ENCODE assay signal across 8 cellular contexts in genomic region chr20:2872304-2873009, GRCh38. TPM values are rescaled to one million over a fixed set of nuclear protein-coding genes. Genes with fewer than 3 reads are reported as not detected.
DNase-seq lines count a peak whose midpoint lies in the region; ATAC-seq and TF ChIP-seq lines count a peak whose summit lies in the region.

No MANE protein-coding gene starts in this region.

- DNase-seq in G401 (ENCODE audit: low spot score) = peak; percentile 64
- DNase-seq in HFFc6 = peak; percentile 30
- DNase-seq in NCI-H2171 treated with DMSO at 0.1 percent for 48 hours (lab: John Stamatoyannopoulos, UW) = peak; percentile 86
- peak; percentile 81 to 85 for DNase-seq in activated CD4-positive, alpha-beta T cell treated with anti-CD3 and anti-CD28 coated beads, Interleukin-2, amount 50 U/mL, for 48 hours
- peak; percentile 80 for DNase-seq in ecto neural progenitor cell (ENCODE audit: low spot score)
- peak; percentile 46 to 63 for DNase-seq in memory B cell (ENCODE audit: low spot score in 2 of 2)
- peak; percentile 61 for DNase-seq in stimulated activated CD8-positive, alpha-beta memory T cell treated with anti-CD3 and anti-CD28 coated beads, Interleukin-12 subunit alpha, Interleukin-12 subunit beta, amount 100 ng/mL, for 24 hours (ENCODE audit: extremely low read depth)

- H3K36me3 Mint-ChIP-seq in HFFc6 (ENCODE audit: low read depth) (0 out of 2 replicates have a peak, but pooled peaks cover 5% of the 10 kb centered on the region), memory B cell (peaks cover under 1% of the 10 kb centered on the region)

- H3K4me1 Mint-ChIP-seq in HFFc6 (ENCODE audit: low read depth) (peaks cover 68% of the 10 kb centered on the region), memory B cell (peaks cover 38% of the 10 kb centered on the region)

- H3K27ac Mint-ChIP-seq in HFFc6 = peak overlapping the region; percentile 84
- peak overlapping the region; percentile 89 for H3K27ac Mint-ChIP-seq in memory B cell

- H3K9me3 Mint-ChIP-seq in HFFc6 (no peaks in the 10 kb centered on the region), memory B cell (no peaks in the 10 kb centered on the region)

- H3K27me3 Mint-ChIP-seq in HFFc6 (ENCODE audit: insufficient read depth) (no peaks in the 10 kb centered on the region; the same call in 1 of the 2 replicates), memory B cell (peaks cover 4% of the 10 kb centered on the region)

- ATAC-seq in memory B cell (ENCODE audit: low read depth) (peak; percentile 41), HG03469 (IDR thresholded peaks at IDR 0.05; ENCODE audit: unreplicated experiment) (no peak)

- in situ Hi-C loops in G401 (cut with HindIII; ENCODE audit: low sequenced_read_pairs) = no loop called here

- H3K4me3 Mint-ChIP-seq in HFFc6 (peak overlapping the region; percentile 92), memory B cell (peak overlapping the region; percentile 95)

- peak; percentile 69 for TF ChIP-seq CTCF in HFFc6 (IDR thresholded peaks at IDR 0.05)

RNA-seq across cellular contexts. Expression of gene PTPRA, which starts 0.8 kb away (rescaled TPM):
- 45.5 and 83.7 TPM in 2 replicates for total RNA-seq in G401 (2014; rRNA removed; shearing (Covaris generic))
- total RNA-seq in HFFc6 (2021; fragmentation: NEBNext Ultra II Directional; extraction: Animal tissue kit (Norgen Biotek cat#: 25700)) = 10 to 100 TPM; 44.3 to 54.4 (median 48.7) TPM

RNA-seq across cellular contexts. Expression of gene VPS16, which starts 31.9 kb away (rescaled TPM):
- 41.2 and 45.5 TPM in 2 replicates for total RNA-seq in G401 (2014; rRNA removed; shearing (Covaris generic))
- 10 to 100 TPM; 30.6 to 36.3 (median 35.2) TPM for total RNA-seq in HFFc6 (2021; fragmentation: NEBNext Ultra II Directional; extraction: Animal tissue kit (Norgen Biotek cat#: 25700))

RNA-seq across cellular contexts. Expression of gene PCED1A, which starts 32.0 kb away (rescaled TPM):
- 25.2 and 45.7 TPM in 2 replicates for total RNA-seq in G401 (2014; rRNA removed; shearing (Covaris generic))
- total RNA-seq in HFFc6 (2021; fragmentation: NEBNext Ultra II Directional; extraction: Animal tissue kit (Norgen Biotek cat#: 25700)) = 10 to 100 TPM; 22.0 to 24.8 (median 23.8) TPM

RNA-seq across cellular contexts. Expression of gene TMEM239, which starts 56.3 kb away (rescaled TPM):
- not detected in 2 replicates for total RNA-seq in G401 (2014; rRNA removed; shearing (Covaris generic))
- total RNA-seq in HFFc6 (2021; fragmentation: NEBNext Ultra II Directional; extraction: Animal tissue kit (Norgen Biotek cat#: 25700)) = not detected

RNA-seq across cellular contexts. Expression of gene C20orf141, which starts 57.7 kb away (rescaled TPM):
- not detected in 2 replicates for total RNA-seq in G401 (2014; rRNA removed; shearing (Covaris generic))
- not detected for total RNA-seq in HFFc6 (2021; fragmentation: NEBNext Ultra II Directional; extraction: Animal tissue kit (Norgen Biotek cat#: 25700))

Comparison
In these comparisons a context has a peak if more than half of its experiments do, and no peak if none do; other contexts are left out.
1. DNase-seq: peak in every context shown above with its lines; median percentile 86 in NCI-H2171 treated with DMSO at 0.1 percent for 48 hours; 83 in activated CD4-positive, alpha-beta T cell treated with anti-CD3 and anti-CD28 coated beads, Interleukin-2, amount 50 U/mL, for 48 hours; 80 in ecto neural progenitor cell; 64 in G401; 61 in stimulated activated CD8-positive, alpha-beta memory T cell treated with anti-CD3 and anti-CD28 coated beads, Interleukin-12 subunit alpha, Interleukin-12 subunit beta, amount 100 ng/mL, for 24 hours; 54 in memory B cell; 30 in HFFc6.